9 cellular contexts compared by ENCODE assay signal in the genomic region with DNA sequence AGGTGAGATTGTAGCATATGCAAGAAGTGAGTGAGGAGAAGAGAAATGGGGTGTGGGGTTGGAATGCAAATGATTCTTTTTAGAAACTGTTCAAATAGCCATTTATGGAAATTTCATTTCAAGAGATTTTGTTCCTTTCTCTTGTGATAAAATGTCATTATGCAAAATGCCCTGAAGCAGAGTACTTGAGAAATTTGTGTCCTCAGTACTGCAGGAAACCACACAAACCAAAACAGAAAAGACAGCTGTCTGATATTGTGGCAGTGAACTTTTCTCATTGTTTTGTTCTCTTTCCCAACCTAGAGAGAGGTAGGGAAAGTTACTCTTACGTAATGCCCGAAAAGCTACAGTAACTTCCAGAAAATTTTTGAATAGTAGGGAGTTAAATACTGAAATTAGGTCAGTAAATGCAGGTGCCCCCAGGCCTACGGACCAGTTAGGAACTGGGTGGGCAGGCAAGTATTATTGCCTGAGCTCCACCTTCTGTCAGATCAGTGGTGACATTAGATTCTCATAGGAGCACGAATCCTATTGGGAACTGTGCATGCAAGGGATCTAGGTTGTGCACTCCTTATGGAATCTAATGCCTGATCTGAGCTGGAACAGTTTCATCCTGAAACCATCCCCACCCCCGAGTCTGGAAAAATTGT. TPM values are rescaled to one million over a fixed set of nuclear protein-coding genes. Genes with fewer than 3 reads are reported as not detected.
DNase-seq lines count a peak whose midpoint lies in the region; ATAC-seq, FAIRE-seq and TF ChIP-seq lines count a peak whose summit lies in the region.
"Had no signal": no experiment of that assay in that cellular context is flagged by ENCODE, and none has a peak within 500 bp of the region (broad histone marks: within the 10 kb centered on the region; RNA-seq: fewer than 3 reads in every experiment).

No MANE protein-coding gene starts in this region.

- no peak for TF ChIP-seq POLR2A in GM12878 (IDR thresholded peaks at IDR 0.05; ENCODE audit: low read depth, low read length)

- no peak for TF ChIP-seq CTCF in GM12878 (IDR thresholded peaks at IDR 0.05 in 2 of 3, conservative IDR thresholded peaks at IDR 0.05 in 1 of 3; ENCODE audit: control insufficient read depth in 2 of 3, extremely low read depth in 1 of 3, insufficient read depth in 1 of 3, low read depth in 3 of 3, low read length in 3 of 3)

- no peaks in the 10 kb centered on the region for H3K79me2 ChIP-seq in GM12878 (ENCODE audit: control insufficient read depth, insufficient read depth, low read length)

- no peak overlapping the region for H3K27ac ChIP-seq in CD8-positive, alpha-beta memory T cell (ENCODE audit: low read depth, low read length)
- peak overlapping the region; percentile 63 for H3K27ac ChIP-seq in GM12878 (ENCODE audit: control insufficient read depth, insufficient read depth)
- no peak overlapping the region for H3K27ac ChIP-seq in effector memory CD4-positive, alpha-beta T cell (ENCODE audit: insufficient read depth, low read length, poor library complexity, severe bottlenecking)

- no peak for TF ChIP-seq RAD21 in GM12878 (IDR thresholded peaks at IDR 0.05; ENCODE audit: insufficient read depth, low read depth, low read length)

- CTCF ChIA-PET in CD8-positive, alpha-beta memory T cell (lab: Charles Lee): interaction anchor here (1.1 kb wide), 1 partner anchor 9 kb away, joined by 3 read pairs; no protein-coding TSS in a partner anchor
- CTCF ChIA-PET in GM12878 (lab: Yijun Ruan, JAX): interaction anchor here (0.8 kb wide), 1 partner anchor 50 kb away, joined by 3 read pairs; no protein-coding TSS in a partner anchor

- no peaks in the 10 kb centered on the region for H3K27me3 ChIP-seq in CD8-positive, alpha-beta memory T cell (ENCODE audit: insufficient read depth, low read length, poor library complexity, severe bottlenecking)
- no peaks in the 10 kb centered on the region for H3K27me3 ChIP-seq in GM12878 (replicated peaks in 1 of 2; ENCODE audit: control insufficient read depth in 2 of 2, insufficient read depth in 2 of 2, low read length in 1 of 2)
- H3K27me3 ChIP-seq in effector memory CD4-positive, alpha-beta T cell (replicated peaks; ENCODE audit: control insufficient read depth, insufficient read depth, low read length, poor library complexity, severe bottlenecking): no peaks in the 10 kb centered on the region

- peaks cover 10% of the 10 kb centered on the region for H3K36me3 ChIP-seq in CD8-positive, alpha-beta memory T cell (ENCODE audit: insufficient read depth, low read length)
- H3K36me3 ChIP-seq in GM12878 (ENCODE audit: control insufficient read depth in 2 of 2, insufficient read depth in 2 of 2, low read length in 1 of 2): peaks cover 0 to 18% of the 10 kb centered on the region in 2 experiments; a peak in 3 of 4 replicates
- H3K36me3 ChIP-seq in effector memory CD4-positive, alpha-beta T cell (ENCODE audit: control insufficient read depth, insufficient read depth, low read length): peaks cover 6% of the 10 kb centered on the region

- in situ Hi-C loops in GM12878 (cut with MboI): no loop called here

- H3K36me3 Mint-ChIP-seq in CD8-positive, alpha-beta memory T cell: peaks cover 26 to 65% (median 29%) of the 10 kb centered on the region in 3 donors

- no peaks in the 10 kb centered on the region for H3K27me3 Mint-ChIP-seq in CD8-positive, alpha-beta memory T cell

- H3K4me1 ChIP-seq in CD8-positive, alpha-beta memory T cell (ENCODE audit: insufficient read depth, low read length): peaks cover 23% of the 10 kb centered on the region
- peaks cover 13% of the 10 kb centered on the region for H3K4me1 ChIP-seq in GM12878 (ENCODE audit: control insufficient read depth, insufficient read depth, low read length)
- H3K4me1 ChIP-seq in effector memory CD4-positive, alpha-beta T cell (ENCODE audit: control insufficient read depth, insufficient read depth, low read length, poor library complexity, severe bottlenecking): peaks cover 5% of the 10 kb centered on the region

- no peaks in the 10 kb centered on the region for H3K9me3 ChIP-seq in CD8-positive, alpha-beta memory T cell (ENCODE audit: low read length)
- H3K9me3 ChIP-seq in GM12878 (replicated peaks; ENCODE audit: control insufficient read depth, insufficient read depth, low read length): no peaks in the 10 kb centered on the region; the same call in 2 of the 3 replicates
- H3K9me3 ChIP-seq in effector memory CD4-positive, alpha-beta T cell (ENCODE audit: control insufficient read depth, low read length): no peaks in the 10 kb centered on the region

- intact Hi-C loops in GM12878 (cut with micrococcal nuclease; ENCODE audit: unreplicated experiment): no loop called here

- no peaks in the 10 kb centered on the region for H3K9me3 Mint-ChIP-seq in CD8-positive, alpha-beta memory T cell

- TF ChIP-seq EP300 in GM12878 (IDR thresholded peaks at IDR 0.05; ENCODE audit: borderline replicate concordance in 1 of 2, control insufficient read depth in 1 of 2, low read depth in 2 of 2, low read length in 2 of 2): peak in 1 of 2 experiments; percentile 40; a peak in 1 of 4 replicates

- H4K20me1 ChIP-seq in GM12878 (ENCODE audit: control insufficient read depth, insufficient read depth): no peaks in the 10 kb centered on the region

- H3K4me3 ChIP-seq in CD8-positive, alpha-beta memory T cell (ENCODE audit: low read length): no peak overlapping the region
- H3K4me3 ChIP-seq in GM12878: no peak overlapping the region
- no peak overlapping the region for H3K4me3 ChIP-seq in effector memory CD4-positive, alpha-beta T cell (ENCODE audit: insufficient read depth, low read depth, low read length, poor library complexity, severe bottlenecking)

- peaks cover 40 to 52% (median 50%) of the 10 kb centered on the region in 3 donors for H3K4me1 Mint-ChIP-seq in CD8-positive, alpha-beta memory T cell

- peak overlapping the region; percentile 34; the same call in 1 of the 2 replicates for H3K4me2 ChIP-seq in GM12878 (ENCODE audit: control insufficient read depth, insufficient read depth)

- no peak overlapping the region for H2AFZ ChIP-seq in GM12878 (ENCODE audit: control insufficient read depth, low read depth, low read length)

- H3K9ac ChIP-seq in GM12878 (ENCODE audit: control insufficient read depth, insufficient read depth, low read length): no peak overlapping the region

- peak overlapping the region in 2 of 7 donors; percentile 10 to 30 for H3K4me3 Mint-ChIP-seq in CD8-positive, alpha-beta memory T cell

- peak in 1 of 5 donors; percentile 7 for DNase-seq in CD8-positive, alpha-beta memory T cell
- DNase-seq in GM12878 (ENCODE audit: low read depth, low spot score) (peak; percentile 51), C1 segment of cervical spinal cord (lab: John Stamatoyannopoulos, UW) (no peak), HTR-8/SVneo (ENCODE audit: insufficient read length, low spot score) (no peak)
- no peak for DNase-seq in stimulated activated CD4-positive, alpha-beta T cell treated with anti-CD3 and anti-CD28 coated beads, Interleukin-4, amount 100 ng/mL, for 24 hours
- DNase-seq in effector memory CD4-positive, alpha-beta T cell: no peak

- ATAC-seq in GM19438 (IDR thresholded peaks at IDR 0.05; ENCODE audit: low read depth, unreplicated experiment) (peak; percentile 92), HG03159 (IDR thresholded peaks at IDR 0.05; ENCODE audit: unreplicated experiment) (peak; percentile 89), GM12878 (peak; percentile 89)
- ATAC-seq: sciatic nerve had no signal

- POLR2A ChIA-PET in CD8-positive, alpha-beta memory T cell (lab: Charles Lee): no interaction called here
- POLR2A ChIA-PET in GM12878 (lab: Charles Lee): no interaction called here

- RAD21 ChIA-PET in GM12878 (lab: Charles Lee; ENCODE audit: unreplicated experiment): interaction anchor here (1.0 kb wide), 1 partner anchor 50 kb away, joined by 3 read pairs; no protein-coding TSS in a partner anchor

- WGBS in GM12878 (ENCODE audit: insufficient coverage, insufficient replicate concordance, low lambda C conversion rate, missing lambda C conversion rate): 62% methylated on average over 5 of the region's 5 CpGs

- SMC1A ChIA-PET in GM12878 (lab: Charles Lee; ENCODE audit: uncharacterized antibody, unreplicated experiment): interaction anchor here (1.2 to 3.2 kb wide), 2 partner anchors 26 to 43 kb away, joined by 3 to 10 read pairs; no protein-coding TSS in a partner anchor

- FAIRE-seq in GM12878 (lab: Jason Lieb, UNC): peak; percentile 95
- no peak for FAIRE-seq in HTR-8/SVneo (lab: Jason Lieb, UNC)

- peak overlapping the region in 5 of 8 donors; percentile 10 to 95 (median 26) for H3K27ac Mint-ChIP-seq in CD8-positive, alpha-beta memory T cell

- BruUV-seq in GM12878 (replicated peaks; lab: Mats Ljungman, UMichigan): no TSS peak

TF ChIP-seq in GM12878, 131 proteins besides CTCF, POLR2A, EP300 and RAD21 (continues in another document):
- 0 out of 2 replicates have a peak, but pooled peaks have one; percentile 46 for TF ChIP-seq ZNF24 (IDR thresholded peaks at IDR 0.05)

RNA-seq across cellular contexts. Expression of gene DLD, which starts 34.0 kb away (rescaled TPM):
- 100 to 1,000 TPM; 121 TPM for total RNA-seq in CD8-positive, alpha-beta memory T cell
- 53.4 TPM for polyA plus RNA-seq in CD8-positive, alpha-beta memory T cell
- 165 and 179 TPM in 2 replicates for total RNA-seq in GM12878 (2013; cell fraction: nucleolus; rRNA removed)
- total RNA-seq in GM12878 (2014; rRNA removed) (62.7 and 78.9 TPM in 2 replicates), GM12878 (2014; rRNA removed; fragmentation: Illumina TruSeq; extraction: Trizol) (80.6 and 82.9 TPM in 2 replicates), GM12878 (2021) (94.2 and 97.6 TPM in 2 replicates)
- 52.1 TPM for polyA plus RNA-seq in GM12878 (2011; ENCODE audit: low read depth)
- polyA plus RNA-seq in GM12878 (2011; rRNA removed) (175 and 282 TPM in 2 replicates), GM12878 (2014; fragmentation: Illumina TruSeq; extraction: Trizol) (314 and 369 TPM in 2 replicates), GM12878 (2014; fragmentation: Nextera tagmentation; extraction: Ambion mirVana) (100 to 1,000 TPM; 147 to 215 TPM), GM12878 (2014; rRNA removed) (109 and 133 TPM in 2 replicates), GM12878 (2016; fragmentation: Nextera tagmentation; extraction: Ambion mirVana) (100 to 1,000 TPM; 192 to 196 TPM)
- polyA plus RNA-seq in GM12878 (2011; cell fraction: cytosol; rRNA removed): 107 and 180 TPM in 2 replicates
- 113 and 159 TPM in 2 replicates for polyA plus RNA-seq in GM12878 (2011; cell fraction: nucleus; rRNA removed)
- polyA plus RNA-seq in GM12878 (2012): 74.2 and 108 TPM in 2 replicates
- polyA minus RNA-seq in GM12878 (2011; rRNA and poly(A)+ RNA removed): 156 and 216 TPM in 2 replicates
- 25.8 and 41.4 TPM in 2 replicates for polyA minus RNA-seq in GM12878 (2011; cell fraction: cytosol; rRNA and poly(A)+ RNA removed)
- 31.9 and 55.5 TPM in 2 replicates for polyA minus RNA-seq in GM12878 (2011; cell fraction: nucleus; rRNA and poly(A)+ RNA removed)
